ENCODE assay signal across 29 cellular contexts in the genomic region with DNA sequence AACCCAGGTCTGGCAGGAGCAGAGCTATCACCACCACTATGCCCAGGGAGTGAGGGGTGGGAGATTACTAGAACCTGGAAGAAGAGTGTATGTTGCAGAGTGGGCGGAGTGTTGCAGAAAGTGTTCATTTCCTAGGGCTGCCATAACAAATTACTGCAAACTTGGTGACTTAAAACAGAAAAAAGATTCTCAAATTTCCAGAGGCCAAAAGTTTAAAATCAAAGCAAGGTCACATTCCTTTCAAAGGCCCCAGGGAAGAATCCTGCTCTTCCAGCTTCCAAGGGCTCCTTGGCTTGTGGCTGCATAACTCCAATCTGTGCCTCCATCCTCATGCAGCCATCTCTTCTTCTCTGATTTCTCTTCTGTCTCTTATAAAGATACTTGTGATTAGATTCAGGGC. TPM values are rescaled to one million over a fixed set of nuclear protein-coding genes. Genes with fewer than 3 reads are reported as not detected.
"Had no signal": no experiment of that assay in that cellular context is flagged by ENCODE, and none has a peak within 500 bp of the region (broad histone marks: within the 10 kb centered on the region; RNA-seq: fewer than 3 reads in every experiment).

No MANE protein-coding gene starts in this region.

- H3K27me3 ChIP-seq: brain microvascular endothelial cell, cardiac muscle cell, MG63, SJSA1 had no signal

- H3K27ac ChIP-seq: brain microvascular endothelial cell, cardiac muscle cell, RWPE1, SJSA1, VCaP had no signal

- ATAC-seq: activated CD8-positive, alpha-beta T cell treated with anti-CD3 and anti-CD28 coated beads for 36 hours; activated T-cell treated with anti-CD3 and anti-CD28 coated beads, Interleukin-2, amount 50 U/mL, for 72 hours; Panc1; T-cell had no signal

- H3K4me3 ChIP-seq: cardiac muscle cell, MG63, SJSA1 had no signal

- H3K4me1 ChIP-seq: SJSA1 had no signal

- DNase-seq: activated CD4-positive, CD25-positive, alpha-beta regulatory T cell; activated CD8-positive, alpha-beta memory T cell treated with anti-CD3 and anti-CD28 coated beads, Interleukin-2, amount 50 U/mL, for 4 hours; activated CD8-positive, alpha-beta T cell treated with anti-CD3 and anti-CD28 coated beads for 36 hours; activated gamma-delta T cell treated with Interleukin-2 at 50 U/mL for 16 hours; activated T-cell treated with anti-CD3 and anti-CD28 coated beads, Interleukin-2, amount 50 U/mL, for 72 hours; brain microvascular endothelial cell; MG63; MV-4-11; NCI-H1092 treated with DMSO at 0.1 percent for 48 hours; NCI-H1417 treated with DMSO at 0.1 percent for 48 hours; NCI-H1694; NCI-H2029; NCI-H2107; NCI-H2171 treated with DMSO at 0.1 percent for 48 hours; NCI-H226; NCI-H526; NCI-H82; Right ventricle myocardium superior; T-cell; T1000 had no signal

- H3K27me3 Mint-ChIP-seq: activated CD8-positive, alpha-beta T cell treated with anti-CD3 and anti-CD28 coated beads for 36 hours; T-cell had no signal

- H3K36me3 ChIP-seq: brain microvascular endothelial cell, cardiac muscle cell, MG63, SJSA1 had no signal

- H3K4me1 Mint-ChIP-seq: activated naive CD4-positive, alpha-beta T cell treated with anti-CD3 and anti-CD28 coated beads, Interleukin-2, amount 50 U/mL, for 24 hours; T-cell had no signal

- H3K9me3 ChIP-seq: MG63, SJSA1 had no signal

- H3K36me3 Mint-ChIP-seq: activated naive CD4-positive, alpha-beta T cell treated with anti-CD3 and anti-CD28 coated beads, Interleukin-2, amount 50 U/mL, for 24 hours; T-cell had no signal

- H3K9me3 Mint-ChIP-seq: activated CD8-positive, alpha-beta T cell treated with anti-CD3 and anti-CD28 coated beads for 36 hours; activated naive CD4-positive, alpha-beta T cell treated with anti-CD3 and anti-CD28 coated beads, Interleukin-2, amount 50 U/mL, for 24 hours; activated T-helper 2 cell treated with anti-CD3 and anti-CD28 coated beads, Interferon-gamma antibody, Interleukin-2, Interleukin-4, amounts not matched to agents 10 μg/mL and 5 μg/mL and 100 μg/mL, durations not matched to agents 14 hours and 24 hours and 36 hours; T-cell had no signal

- H3K27ac Mint-ChIP-seq: activated CD8-positive, alpha-beta T cell treated with anti-CD3 and anti-CD28 coated beads for 36 hours; activated naive CD4-positive, alpha-beta T cell treated with anti-CD3 and anti-CD28 coated beads, Interleukin-2, amount 50 U/mL, for 24 hours; activated T-cell treated with anti-CD3 and anti-CD28 coated beads, Interleukin-2, amount 50 U/mL, for 72 hours; activated T-helper 2 cell treated with anti-CD3 and anti-CD28 coated beads, Interferon-gamma antibody, Interleukin-2, Interleukin-4, amounts not matched to agents 10 μg/mL and 5 μg/mL and 100 μg/mL, durations not matched to agents 14 hours and 24 hours and 36 hours; T-cell had no signal

- H3K4me3 Mint-ChIP-seq: activated CD8-positive, alpha-beta T cell treated with anti-CD3 and anti-CD28 coated beads for 36 hours; activated naive CD4-positive, alpha-beta T cell treated with anti-CD3 and anti-CD28 coated beads, Interleukin-2, amount 50 U/mL, for 24 hours; activated T-cell treated with anti-CD3 and anti-CD28 coated beads, Interleukin-2, amount 50 U/mL, for 72 hours; T-cell had no signal

RNA-seq across cellular contexts. Expression of gene SPINK4, which starts 30.6 kb away (rescaled TPM):
- total RNA-seq: activated CD8-positive, alpha-beta T cell treated with anti-CD3 and anti-CD28 coated beads for 36 hours; activated T-cell treated with anti-CD3 and anti-CD28 coated beads, Interleukin-2, amount 50 U/mL, for 72 hours; activated T-helper 2 cell treated with anti-CD3 and anti-CD28 coated beads, Interferon-gamma antibody, Interleukin-2, Interleukin-4, amounts not matched to agents 10 μg/mL and 5 μg/mL and 100 μg/mL, durations not matched to agents 14 hours and 24 hours and 36 hours; cardiac muscle cell; NCI-H460; OCI-LY7; Right ventricle myocardium superior; SJSA1; T-cell had no signal
